Comparison of ENCODE assay signal across 8 cellular contexts in genomic region chr10:4825868-4826787, GRCh38. TPM values are rescaled to one million over a fixed set of nuclear protein-coding genes. Genes with fewer than 3 reads are reported as not detected.
DNase-seq lines count a peak whose midpoint lies in the region; ATAC-seq, FAIRE-seq and TF ChIP-seq lines count a peak whose summit lies in the region.

Gene AKR1E2, plus strand, starts transcription at chr10:4826207. Its CDS starts 118 bp downstream, at chr10:4826325.

- H3K4me2 ChIP-seq in astrocyte (ENCODE audit: low read length), result peak within 1 kb of the TSS; percentile 79

- TF ChIP-seq CTCF in astrocyte (IDR thresholded peaks at IDR 0.05; ENCODE audit: insufficient read depth, low read depth, low read length) (no peak), tibial artery (IDR thresholded peaks at IDR 0.05) (no peak)

- H3K4me3 Mint-ChIP-seq in astrocyte (ENCODE audit: unreplicated experiment), result peak within 1 kb of the TSS; percentile 76

- H3K27ac ChIP-seq in astrocyte (ENCODE audit: low read depth, low read length), result peak within 1 kb of the TSS; percentile 40
- peak within 1 kb of the TSS; percentile 91 to 93 for H3K27ac ChIP-seq in tibial artery

- H3K4me1 Mint-ChIP-seq in astrocyte (ENCODE audit: low read depth, unreplicated experiment), result peaks cover 4% of the 10 kb centered on the region

- peak; percentile 94 for ATAC-seq in left ventricle myocardium superior

- H3K27ac Mint-ChIP-seq in astrocyte (ENCODE audit: unreplicated experiment), result peak within 1 kb of the TSS; percentile 88

- H3K4me1 ChIP-seq in astrocyte (ENCODE audit: insufficient read depth, low read length) (peaks cover 4% of the 10 kb centered on the region), tibial artery (peaks cover 0 to 22% (median 9%) of the 10 kb centered on the region in 4 donors)

- H3K27me3 ChIP-seq in astrocyte (ENCODE audit: insufficient read depth, low read length), result no peaks in the 10 kb centered on the region
- H3K27me3 ChIP-seq in tibial artery, result no peaks in the 10 kb centered on the region

- peak within 1 kb of the TSS; percentile 77 for H2AFZ ChIP-seq in astrocyte (ENCODE audit: low read depth, low read length)

- H3K27me3 Mint-ChIP-seq in astrocyte (ENCODE audit: low read depth, unreplicated experiment), result peaks cover 8% of the 10 kb centered on the region

- H3K36me3 ChIP-seq in astrocyte (ENCODE audit: insufficient read depth, low read length) (no peaks in the 10 kb centered on the region), tibial artery (no peaks in the 10 kb centered on the region)

- intact Hi-C loops in left ventricle myocardium superior (cut with micrococcal nuclease), result no loop called here
- intact Hi-C loops in posterior cingulate gyrus (cut with DNase I), result no loop called here
- intact Hi-C loops in tibial artery (cut with DNase I; ENCODE audit: low total_unique reads), result no loop called here

- H3K9me3 Mint-ChIP-seq in astrocyte (ENCODE audit: unreplicated experiment), result peaks cover 12% of the 10 kb centered on the region

- no peaks in the 10 kb centered on the region for H4K20me1 ChIP-seq in astrocyte (ENCODE audit: insufficient read depth, low read length)

- no peaks in the 10 kb centered on the region for H3K36me3 Mint-ChIP-seq in astrocyte (ENCODE audit: low read depth, unreplicated experiment)

- DNase-seq in GM03348 (ENCODE audit: low spot score) (peak; percentile 95), HT-29 (ENCODE audit: low spot score) (peak; percentile 74), T-helper 9 cell (peak; percentile 55), astrocyte (ENCODE audit: low read depth) (peak; percentile 94), left ventricle myocardium superior (peak; percentile 96), posterior cingulate gyrus (peak; percentile 52 to 98 (median 88)), tibial artery (peak; percentile 88 to 93), NCI-H187 (lab: John Stamatoyannopoulos, UW) (no peak)

- H3K9ac ChIP-seq in astrocyte (ENCODE audit: low read length), result peak within 1 kb of the TSS; percentile 73

- no peaks in the 10 kb centered on the region for H3K79me2 ChIP-seq in astrocyte (ENCODE audit: insufficient read depth, low read length)

- no peaks in the 10 kb centered on the region for H3K9me3 ChIP-seq in astrocyte (ENCODE audit: insufficient read depth, low read depth, low read length)
- no peaks in the 10 kb centered on the region for H3K9me3 ChIP-seq in tibial artery

- FAIRE-seq in astrocyte (lab: Jason Lieb, UNC), result no peak

- H3K4me3 ChIP-seq in astrocyte (ENCODE audit: insufficient read depth, low read depth, low read length) (peak within 1 kb of the TSS; percentile 51), tibial artery (peak within 1 kb of the TSS; percentile 71)

RNA-seq across cellular contexts. Expression of gene AKR1E2, which starts in this region (rescaled TPM):
- total RNA-seq in HT-29 (2014; rRNA removed; shearing (Covaris generic)), result 3.3 and 5.3 TPM in 2 replicates
- total RNA-seq in astrocyte (0.91 and 1.4 TPM in 2 replicates), left ventricle myocardium superior (4.5 TPM)

Comparison
In these comparisons a context has a peak if more than half of its experiments do, and no peak if none do; other contexts are left out.
1. DNase-seq: peak in GM03348 (single experiment), HT-29 (single experiment), T-helper 9 cell (single experiment), astrocyte (single experiment), left ventricle myocardium superior (single experiment), posterior cingulate gyrus (10 of 10) and tibial artery (2 of 2); none in NCI-H187 (0 of 2).